Comparison of ENCODE assay signal across 29 cellular contexts in genomic region chr13:86826232-86826631, GRCh38.
"Had no signal": no experiment of that assay in that cellular context is flagged by ENCODE, and none has a peak within 500 bp of the region (broad histone marks: within the 10 kb centered on the region; RNA-seq: fewer than 3 reads in every experiment).

No MANE protein-coding gene starts in this region.

- H3K27ac Mint-ChIP-seq: activated CD4-positive, alpha-beta memory T cell treated with anti-CD3 and anti-CD28 coated beads, Interleukin-2, amount 10 ng/mL, durations not matched to agents 7 days and 5 days; activated CD4-positive, alpha-beta T cell treated with anti-CD3 and anti-CD28 coated beads, Interleukin-2, amount 10 ng/mL, durations not matched to agents 7 days and 5 days; activated naive CD4-positive, alpha-beta T cell treated with anti-CD3 and anti-CD28 coated beads, Interleukin-2, amount 10 ng/mL, durations not matched to agents 7 days and 5 days; activated naive CD4-positive, alpha-beta T cell treated with anti-CD3 and anti-CD28 coated beads, Interleukin-2, amount 50 U/mL, for 72 hours; activated naive CD8-positive, alpha-beta T cell treated with anti-CD3 and anti-CD28 coated beads, Interleukin-2, amount 10 ng/mL, durations not matched to agents 7 days and 5 days; activated T-cell treated with anti-CD3 and anti-CD28 coated beads, Interleukin-2, amount 50 U/mL, for 24 hours; activated T-cell treated with anti-CD3 and anti-CD28 coated beads, Interleukin-2, amount 50 U/mL, for 72 hours; brain; WTC11 had no signal

- H3K4me1 Mint-ChIP-seq: activated CD4-positive, alpha-beta memory T cell treated with anti-CD3 and anti-CD28 coated beads, Interleukin-2, amount 10 ng/mL, durations not matched to agents 7 days and 5 days; activated CD4-positive, alpha-beta T cell treated with anti-CD3 and anti-CD28 coated beads, Interleukin-2, amount 10 ng/mL, durations not matched to agents 7 days and 5 days; activated naive CD4-positive, alpha-beta T cell treated with anti-CD3 and anti-CD28 coated beads, Interleukin-2, amount 10 ng/mL, durations not matched to agents 7 days and 5 days; activated naive CD8-positive, alpha-beta T cell treated with anti-CD3 and anti-CD28 coated beads, Interleukin-2, amount 10 ng/mL, durations not matched to agents 7 days and 5 days; brain had no signal

- H3K27ac ChIP-seq: ascending aorta, breast epithelium, cardiac muscle cell, colonic mucosa, epithelial cell of prostate, esophagus squamous epithelium, gastroesophageal sphincter, VCaP had no signal

- H3K9me3 Mint-ChIP-seq: activated CD4-positive, alpha-beta T cell treated with anti-CD3 and anti-CD28 coated beads, Interleukin-2, amount 10 ng/mL, durations not matched to agents 7 days and 5 days; activated naive CD8-positive, alpha-beta T cell treated with anti-CD3 and anti-CD28 coated beads, Interleukin-2, amount 10 ng/mL, durations not matched to agents 7 days and 5 days; brain; WTC11 had no signal

- ATAC-seq: activated naive CD4-positive, alpha-beta T cell treated with anti-CD3 and anti-CD28 coated beads, Interleukin-2, amount 50 U/mL, for 72 hours; activated T-cell treated with anti-CD3 and anti-CD28 coated beads, Interleukin-2, amount 50 U/mL, for 72 hours; gastroesophageal sphincter; WTC11 had no signal

- H3K36me3 ChIP-seq: ascending aorta, breast epithelium, cardiac muscle cell, colonic mucosa, esophagus squamous epithelium, gastroesophageal sphincter had no signal

- H3K27me3 ChIP-seq: ascending aorta, breast epithelium, cardiac muscle cell, colonic mucosa, esophagus squamous epithelium, gastroesophageal sphincter had no signal

- H3K9me3 ChIP-seq: ascending aorta, breast epithelium, colonic mucosa, esophagus squamous epithelium, gastroesophageal sphincter had no signal

- H3K27me3 Mint-ChIP-seq: activated CD4-positive, alpha-beta memory T cell treated with anti-CD3 and anti-CD28 coated beads, Interleukin-2, amount 10 ng/mL, durations not matched to agents 7 days and 5 days; activated CD4-positive, alpha-beta T cell treated with anti-CD3 and anti-CD28 coated beads, Interleukin-2, amount 10 ng/mL, durations not matched to agents 7 days and 5 days; activated naive CD4-positive, alpha-beta T cell treated with anti-CD3 and anti-CD28 coated beads, Interleukin-2, amount 10 ng/mL, durations not matched to agents 7 days and 5 days; activated naive CD8-positive, alpha-beta T cell treated with anti-CD3 and anti-CD28 coated beads, Interleukin-2, amount 10 ng/mL, durations not matched to agents 7 days and 5 days; activated T-cell treated with anti-CD3 and anti-CD28 coated beads, Interleukin-2, amount 50 U/mL, for 24 hours had no signal

- DNase-seq: activated CD4-positive, alpha-beta memory T cell treated with anti-CD3 and anti-CD28 coated beads, Interleukin-2, amount 10 ng/mL, durations not matched to agents 7 days and 5 days; activated CD4-positive, alpha-beta T cell treated with anti-CD3 and anti-CD28 coated beads for 1 hour; activated CD4-positive, alpha-beta T cell treated with anti-CD3 and anti-CD28 coated beads for 4 hours; activated CD4-positive, alpha-beta T cell treated with anti-CD3 and anti-CD28 coated beads, Interleukin-2, amount 10 ng/mL, durations not matched to agents 7 days and 5 days; activated CD4-positive, alpha-beta T cell treated with anti-CD3 and anti-CD28 coated beads, Interleukin-2, amount 50 U/mL, for 4 hours; activated CD8-positive, alpha-beta memory T cell treated with anti-CD3 and anti-CD28 coated beads, Interleukin-2, amount 50 U/mL, for 48 hours; activated gamma-delta T cell; activated naive CD4-positive, alpha-beta T cell; activated naive CD4-positive, alpha-beta T cell treated with anti-CD3 and anti-CD28 coated beads, Interleukin-2, amount 10 ng/mL, durations not matched to agents 7 days and 5 days; activated naive CD8-positive, alpha-beta T cell treated with anti-CD3 and anti-CD28 coated beads, Interleukin-2, amount 10 ng/mL, durations not matched to agents 7 days and 5 days; activated T-cell treated with anti-CD3 and anti-CD28 coated beads for 4 hours; activated T-cell treated with anti-CD3 and anti-CD28 coated beads, Interleukin-2, amount 50 U/mL, for 24 hours; activated T-cell treated with anti-CD3 and anti-CD28 coated beads, Interleukin-2, amount 50 U/mL, for 72 hours; central memory CD4-positive, alpha-beta T cell; cerebellar nuclear complex; colonic mucosa; effector CD8-positive, alpha-beta T cell; esophagus squamous epithelium; foreskin melanocyte; T-helper 2 cell had no signal

- H3K4me3 Mint-ChIP-seq: activated CD4-positive, alpha-beta memory T cell treated with anti-CD3 and anti-CD28 coated beads, Interleukin-2, amount 10 ng/mL, durations not matched to agents 7 days and 5 days; activated CD4-positive, alpha-beta T cell treated with anti-CD3 and anti-CD28 coated beads, Interleukin-2, amount 10 ng/mL, durations not matched to agents 7 days and 5 days; activated naive CD4-positive, alpha-beta T cell treated with anti-CD3 and anti-CD28 coated beads, Interleukin-2, amount 10 ng/mL, durations not matched to agents 7 days and 5 days; activated naive CD8-positive, alpha-beta T cell treated with anti-CD3 and anti-CD28 coated beads, Interleukin-2, amount 10 ng/mL, durations not matched to agents 7 days and 5 days; activated T-cell treated with anti-CD3 and anti-CD28 coated beads, Interleukin-2, amount 50 U/mL, for 24 hours; activated T-cell treated with anti-CD3 and anti-CD28 coated beads, Interleukin-2, amount 50 U/mL, for 72 hours; brain; WTC11 had no signal

- H3K4me1 ChIP-seq: ascending aorta, breast epithelium, colonic mucosa, esophagus squamous epithelium, gastroesophageal sphincter had no signal

- H3K36me3 Mint-ChIP-seq: activated naive CD4-positive, alpha-beta T cell treated with anti-CD3 and anti-CD28 coated beads, Interleukin-2, amount 10 ng/mL, durations not matched to agents 7 days and 5 days; activated naive CD8-positive, alpha-beta T cell treated with anti-CD3 and anti-CD28 coated beads, Interleukin-2, amount 10 ng/mL, durations not matched to agents 7 days and 5 days; brain; WTC11 had no signal

- H3K4me3 ChIP-seq: ascending aorta, breast epithelium, cardiac muscle cell, colonic mucosa, esophagus squamous epithelium, gastroesophageal sphincter had no signal
